In genomic region chr15:96402403-96402802, GRCh38 we compare ENCODE assay signal across 18 cellular contexts.
A peak's percentile ranks its signal among the peaks of the same experiment; 100 is the strongest.
DNase-seq lines count a peak whose midpoint lies in the region; FAIRE-seq and TF ChIP-seq lines count a peak whose summit lies in the region.
"Had no signal": no experiment of that assay in that cellular context is flagged by ENCODE, and none has a peak within 500 bp of the region (broad histone marks: within the 10 kb centered on the region; RNA-seq: fewer than 3 reads in every experiment).

No MANE protein-coding gene starts in this region.

- DNase-seq in NCI-H2107 treated with DMSO at 0.1 percent for 48 hours (lab: John Stamatoyannopoulos, UW; ENCODE audit: unreplicated experiment) (peak; percentile 4), NCI-H2107 (lab: John Stamatoyannopoulos, UW) (no peak), HEK293T (ENCODE audit: extremely low spot score) (no peak), NCI-H82 treated with DMSO at 0.1 percent for 48 hours (lab: John Stamatoyannopoulos, UW; ENCODE audit: unreplicated experiment) (peak; percentile 83), myocyte (ENCODE audit: low read depth) (peak; percentile 36), urothelium cell line (ENCODE audit: low spot score) (no peak), nucleus accumbens (lab: John Stamatoyannopoulos, UW) (no peak)
- DNase-seq: 8988T; CD4-positive, alpha-beta memory T cell; DMS153; DMS79; GDM1; H9; IMR-90 had no signal

- FAIRE-seq in urothelium cell line (lab: Jason Lieb, UNC): no peak
- FAIRE-seq: GM12892, GM19239, H1, HTR-8/SVneo had no signal

- POLR2A ChIA-PET in HEK293T (lab: Yijun Ruan, JAX): no interaction called here

- CTCF ChIA-PET in HEK293T (lab: Yijun Ruan, JAX): no interaction called here

TF ChIP-seq in HEK293T, 16 proteins besides CTCF, POLR2A, EP300 and RAD21:
- no peak for TF ChIP-seq NFRKB (IDR thresholded peaks at IDR 0.05)
- TF ChIP-seq PKNOX1 (IDR thresholded peaks at IDR 0.05): peak; percentile 74
TF ChIP-seq in HEK293T: peak in this region for 1.

Comparison
In these comparisons a context has a peak if more than half of its experiments do, and no peak if none do; other contexts are left out.
1. DNase-seq: peak in NCI-H2107 treated with DMSO at 0.1 percent for 48 hours (single experiment), NCI-H82 treated with DMSO at 0.1 percent for 48 hours (single experiment) and myocyte (single experiment); none in NCI-H2107 (single experiment), HEK293T (single experiment), urothelium cell line (single experiment) and nucleus accumbens (0 of 56).